Comparison of ENCODE assay signal across 6 cellular contexts in genomic region chr4:100023800-100024199, GRCh38.
"Had no signal": no experiment of that assay in that cellular context is flagged by ENCODE, and none has a peak within 500 bp of the region (broad histone marks: within the 10 kb centered on the region; RNA-seq: fewer than 3 reads in every experiment).

No MANE protein-coding gene starts in this region.

- H3K9ac ChIP-seq: GM23248 had no signal

- DNase-seq: GM23248, GOT3, H7, HFFc6 had no signal

- H3K9me3 ChIP-seq: HAP-1 had no signal

- H3K4me3 ChIP-seq: GM23248, HAP-1 had no signal

- H3K4me1 ChIP-seq: HAP-1 had no signal

- H3K36me3 ChIP-seq: HAP-1 had no signal

- H2AFZ ChIP-seq: GM23248 had no signal

- H3K27ac ChIP-seq: GM23248, HL-60 had no signal
